In genomic region chr1:116260621-116261020, GRCh38 we compare ENCODE assay signal across 15 cellular contexts.
DNase-seq lines count a peak whose midpoint lies in the region; ATAC-seq and TF ChIP-seq lines count a peak whose summit lies in the region.
"Had no signal": no experiment of that assay in that cellular context is flagged by ENCODE, and none has a peak within 500 bp of the region (broad histone marks: within the 10 kb centered on the region; RNA-seq: fewer than 3 reads in every experiment).

No MANE protein-coding gene starts in this region.

- H3K27me3 Mint-ChIP-seq in activated CD8-positive, alpha-beta memory T cell treated with anti-CD3 and anti-CD28 coated beads, Interleukin-2, amount 10 ng/mL, durations not matched to agents 7 days and 5 days, result no peaks in the 10 kb centered on the region

- TF ChIP-seq CTCF in KMS-11 (conservative IDR thresholded peaks at IDR 0.05; ENCODE audit: low read depth, low read length) (no peak), esophagus muscularis mucosa (IDR thresholded peaks at IDR 0.05) (no peak), parathyroid adenoma (IDR thresholded peaks at IDR 0.05) (no peak)

- H3K79me2 ChIP-seq in KMS-11 (ENCODE audit: insufficient read depth, low read depth) (no peaks in the 10 kb centered on the region), parathyroid adenoma (no peaks in the 10 kb centered on the region)

- H3K27ac Mint-ChIP-seq in activated CD8-positive, alpha-beta memory T cell treated with anti-CD3 and anti-CD28 coated beads, Interleukin-2, amount 10 ng/mL, durations not matched to agents 7 days and 5 days, result no peak overlapping the region

- no peak for ATAC-seq in GM18519 (IDR thresholded peaks at IDR 0.05; ENCODE audit: low FRiP score, unreplicated experiment)
- ATAC-seq in activated CD8-positive, alpha-beta memory T cell treated with anti-CD3 and anti-CD28 coated beads, Interleukin-2, amount 10 ng/mL, durations not matched to agents 7 days and 5 days, result no peak
- no peak for ATAC-seq in GM18520 (IDR thresholded peaks at IDR 0.05; ENCODE audit: unreplicated experiment)
- ATAC-seq: A549, GM12878 had no signal

- H3K9me3 ChIP-seq in SJSA1 (replicated peaks), result no peaks in the 10 kb centered on the region
- no peaks in the 10 kb centered on the region for H3K9me3 ChIP-seq in esophagus muscularis mucosa
- H3K9me3 ChIP-seq in parathyroid adenoma (ENCODE audit: control insufficient read depth, low read length), result no peaks in the 10 kb centered on the region
- H3K9me3 ChIP-seq: A549, BE2C had no signal

- H3K9me3 Mint-ChIP-seq in activated CD8-positive, alpha-beta memory T cell treated with anti-CD3 and anti-CD28 coated beads, Interleukin-2, amount 10 ng/mL, durations not matched to agents 7 days and 5 days (ENCODE audit: low read depth), result no peaks in the 10 kb centered on the region
- H3K9me3 Mint-ChIP-seq: CD4-positive, alpha-beta memory T cell; H9 had no signal

- H3K4me1 ChIP-seq in KMS-11 (ENCODE audit: low read depth, poor library complexity, severe bottlenecking) (peaks cover 87% of the 10 kb centered on the region), SJSA1 (replicated peaks) (peaks cover 26% of the 10 kb centered on the region), esophagus muscularis mucosa (no peaks in the 10 kb centered on the region), parathyroid adenoma (peaks cover 42% of the 10 kb centered on the region)
- H3K4me1 ChIP-seq: A549, BE2C had no signal

- intact Hi-C loops in esophagus muscularis mucosa (cut with DNase I), result no loop called here

- H3K4me3 ChIP-seq in KMS-11 (IDR thresholded peaks at IDR 0.05; ENCODE audit: insufficient read depth, low read depth, low read length), result no peak overlapping the region
- H3K4me3 ChIP-seq in SJSA1, result no peak overlapping the region
- H3K4me3 ChIP-seq in esophagus muscularis mucosa, result no peak overlapping the region
- H3K4me3 ChIP-seq in parathyroid adenoma (ENCODE audit: low read depth, low read length), result no peak overlapping the region
- H3K4me3 ChIP-seq: A549, GM12878 had no signal

- H3K36me3 Mint-ChIP-seq in activated CD8-positive, alpha-beta memory T cell treated with anti-CD3 and anti-CD28 coated beads, Interleukin-2, amount 10 ng/mL, durations not matched to agents 7 days and 5 days, result no peaks in the 10 kb centered on the region
- H3K36me3 Mint-ChIP-seq: CD4-positive, alpha-beta memory T cell had no signal

- 81% methylated on average over 4 of the region's 4 CpGs for WGBS in esophagus muscularis mucosa

- H3K4me1 Mint-ChIP-seq in activated CD8-positive, alpha-beta memory T cell treated with anti-CD3 and anti-CD28 coated beads, Interleukin-2, amount 10 ng/mL, durations not matched to agents 7 days and 5 days, result peaks cover 29% of the 10 kb centered on the region

- no peak overlapping the region for H2AFZ ChIP-seq in KMS-11 (ENCODE audit: low read depth)
- H2AFZ ChIP-seq in parathyroid adenoma, result no peak overlapping the region

- no peak for TF ChIP-seq POLR2A in esophagus muscularis mucosa (IDR thresholded peaks at IDR 0.05; ENCODE audit: low read depth)

- peak overlapping the region; percentile 44; the same call in 1 of the 2 replicates for H3K4me2 ChIP-seq in KMS-11
- H3K4me2 ChIP-seq in parathyroid adenoma (ENCODE audit: low read length), result no peak overlapping the region
- H3K4me2 ChIP-seq: A549 had no signal

- H3K27ac ChIP-seq in KMS-11 (peak overlapping the region; percentile 97), SJSA1 (peak overlapping the region; percentile 63), esophagus muscularis mucosa (replicated peaks in 1 of 4) (no peak overlapping the region), parathyroid adenoma (peak overlapping the region; percentile 60)
- H3K27ac ChIP-seq: A549, C4-2B had no signal

- H3K9ac ChIP-seq in KMS-11 (no peak overlapping the region), parathyroid adenoma (no peak overlapping the region)

- no peak overlapping the region for H3K4me3 Mint-ChIP-seq in activated CD8-positive, alpha-beta memory T cell treated with anti-CD3 and anti-CD28 coated beads, Interleukin-2, amount 10 ng/mL, durations not matched to agents 7 days and 5 days
- H3K4me3 Mint-ChIP-seq: CD4-positive, alpha-beta memory T cell; H9 had no signal

- H3K36me3 ChIP-seq in KMS-11 (ENCODE audit: insufficient read depth) (no peaks in the 10 kb centered on the region), SJSA1 (no peaks in the 10 kb centered on the region), esophagus muscularis mucosa (no peaks in the 10 kb centered on the region), parathyroid adenoma (ENCODE audit: control insufficient read depth, insufficient read depth, low read length) (no peaks in the 10 kb centered on the region)
- H3K36me3 ChIP-seq: BE2C had no signal

- TF ChIP-seq EP300 in esophagus muscularis mucosa (IDR thresholded peaks at IDR 0.05), result no peak

- H4K20me1 ChIP-seq in KMS-11 (ENCODE audit: insufficient read depth), result no peaks in the 10 kb centered on the region

- H3K27me3 ChIP-seq in KMS-11 (ENCODE audit: insufficient read depth, low read depth) (no peaks in the 10 kb centered on the region), SJSA1 (replicated peaks) (peaks cover 3% of the 10 kb centered on the region), esophagus muscularis mucosa (peaks cover 0 to 4% (median 0%) of the 10 kb centered on the region in 4 donors), parathyroid adenoma (ENCODE audit: control insufficient read depth, insufficient read depth, low read length) (no peaks in the 10 kb centered on the region)
- H3K27me3 ChIP-seq: BE2C had no signal

- CTCF ChIA-PET in activated CD8-positive, alpha-beta memory T cell treated with anti-CD3 and anti-CD28 coated beads, Interleukin-2, amount 10 ng/mL, durations not matched to agents 7 days and 5 days (lab: Charles Lee), result interaction anchor here (1.3 kb wide), 1 partner anchor 224 kb away, joined by 4 read pairs; no protein-coding TSS in a partner anchor

- DNase-seq in SJSA1 (ENCODE audit: low read depth in 1 of 2, low spot score in 2 of 2) (no peak), esophagus muscularis mucosa (ENCODE audit: extremely low spot score) (peak; percentile 78)
- DNase-seq in activated CD8-positive, alpha-beta memory T cell treated with anti-CD3 and anti-CD28 coated beads, Interleukin-2, amount 10 ng/mL, durations not matched to agents 7 days and 5 days, result no peak
- DNase-seq: BE2C; CD4-positive, alpha-beta memory T cell; DMS79; GOT3; H9 had no signal

Comparison
In these comparisons a context has a peak if more than half of its experiments do, and no peak if none do; other contexts are left out.
1. H3K27ac ChIP-seq: peak in KMS-11 (single experiment), SJSA1 (single experiment) and parathyroid adenoma (single experiment); none in esophagus muscularis mucosa (0 of 4).